ENCODE assay signal across 8 cellular contexts in the genomic region with DNA sequence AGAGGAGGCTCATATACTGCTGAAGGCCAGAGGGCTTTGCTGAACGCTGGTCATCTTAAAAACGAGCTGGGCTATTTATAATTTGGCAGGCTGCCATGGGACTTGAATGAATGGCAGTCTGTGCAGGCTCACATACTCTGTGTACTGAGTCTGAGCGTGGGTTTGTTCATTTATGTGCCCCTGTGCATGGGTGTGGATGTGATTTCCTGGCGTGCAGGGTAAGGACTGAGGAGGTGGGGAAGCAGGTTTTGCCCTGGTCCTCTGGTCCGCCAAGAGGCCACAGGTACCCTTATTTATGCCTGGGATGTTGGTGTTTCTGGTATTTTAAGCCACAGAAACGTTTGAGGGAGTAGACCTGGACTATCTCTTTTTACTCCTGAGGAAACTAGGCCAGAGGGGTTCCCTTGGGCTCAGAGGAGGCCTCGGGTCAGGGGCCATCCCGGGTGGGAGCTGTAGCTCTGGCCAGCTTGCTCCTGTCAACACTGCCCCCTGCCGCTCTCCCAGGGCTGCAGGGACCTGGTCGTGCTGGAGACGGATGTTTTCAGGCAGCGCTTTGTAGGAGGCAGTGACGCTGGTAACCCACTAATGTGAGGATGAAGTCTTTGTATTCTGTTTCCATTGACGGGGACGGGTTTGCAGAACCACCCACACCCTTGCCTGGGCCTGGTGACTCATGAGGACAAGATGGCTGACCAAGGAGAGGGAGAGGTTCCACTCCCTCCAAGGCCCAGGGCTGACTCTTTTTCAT.
DNase-seq lines count a peak whose midpoint lies in the region; ATAC-seq and TF ChIP-seq lines count a peak whose summit lies in the region.

No MANE protein-coding gene starts in this region.

- no peak overlapping the region for H3K18ac ChIP-seq in mesendoderm (ENCODE audit: low read length)

- peaks cover 2 to 3% of the 10 kb centered on the region in 2 donors for H3K36me3 Mint-ChIP-seq in CD14-positive monocyte
- no peaks in the 10 kb centered on the region for H3K36me3 Mint-ChIP-seq in GM23338 (ENCODE audit: low read depth)
- peaks cover 6% of the 10 kb centered on the region for H3K36me3 Mint-ChIP-seq in activated CD8-positive, alpha-beta memory T cell treated with anti-CD3 and anti-CD28 coated beads, Interleukin-2, amount 10 ng/mL, durations not matched to agents 7 days and 5 days

- intact Hi-C loops in CD14-positive monocyte (cut with micrococcal nuclease): no loop called here

- H4K8ac ChIP-seq in mesendoderm (ENCODE audit: low read depth, low read length): no peak overlapping the region

- CTCF ChIA-PET in activated CD8-positive, alpha-beta memory T cell treated with anti-CD3 and anti-CD28 coated beads, Interleukin-2, amount 10 ng/mL, durations not matched to agents 7 days and 5 days (lab: Charles Lee): interaction anchor here (0.6 to 5.2 kb wide), 10 partner anchors 10 to 311 kb away, joined by 3 to 27 read pairs (median 4); no protein-coding TSS in a partner anchor

- no peak overlapping the region for H3K23ac ChIP-seq in mesendoderm (ENCODE audit: low read length)

- H3K27me3 ChIP-seq in GM23338 (ENCODE audit: insufficient read depth) (no peaks in the 10 kb centered on the region), mesendoderm (ENCODE audit: insufficient read depth, low read length, poor library complexity) (no peaks in the 10 kb centered on the region)
- no peaks in the 10 kb centered on the region for H3K27me3 ChIP-seq in effector memory CD4-positive, alpha-beta T cell (replicated peaks; ENCODE audit: control insufficient read depth, insufficient read depth, low read length, poor library complexity, severe bottlenecking)

- H2BK5ac ChIP-seq in mesendoderm (ENCODE audit: low read length): no peak overlapping the region

- H3K9me3 Mint-ChIP-seq in CD14-positive monocyte (peaks cover 0 to 7% (median 4%) of the 10 kb centered on the region in 7 donors), GM23338 (no peaks in the 10 kb centered on the region)
- no peaks in the 10 kb centered on the region for H3K9me3 Mint-ChIP-seq in activated CD8-positive, alpha-beta memory T cell treated with anti-CD3 and anti-CD28 coated beads, Interleukin-2, amount 10 ng/mL, durations not matched to agents 7 days and 5 days (ENCODE audit: low read depth)

- H4K5ac ChIP-seq in mesendoderm (ENCODE audit: low read length): no peak overlapping the region

- TF ChIP-seq CTCF in CD14-positive monocyte (IDR thresholded peaks at IDR 0.05) (peak; percentile 46), GM23338 (conservative IDR thresholded peaks at IDR 0.05; ENCODE audit: low read depth in 2 of 2) (peak; percentile 68 to 87)

- H3K4me3 ChIP-seq in GM23338 (no peak overlapping the region), mesendoderm (ENCODE audit: low read length) (no peak overlapping the region)
- H3K4me3 ChIP-seq in effector memory CD4-positive, alpha-beta T cell (ENCODE audit: insufficient read depth, low read depth, low read length, poor library complexity, severe bottlenecking): no peak overlapping the region

- peaks cover 3% of the 10 kb centered on the region; the same call in 1 of the 2 replicates for H3K79me2 ChIP-seq in GM23338 (replicated peaks; ENCODE audit: insufficient read depth)
- no peaks in the 10 kb centered on the region for H3K79me2 ChIP-seq in mesendoderm (ENCODE audit: control insufficient read depth, insufficient read depth, low read length)

- H3K79me1 ChIP-seq in mesendoderm (ENCODE audit: low read length): peaks cover 3% of the 10 kb centered on the region

- DNase-seq in CD14-positive monocyte (ENCODE audit: low spot score): peak; percentile 73
- peak; percentile 81 for DNase-seq in GM23338 (ENCODE audit: low spot score)
- peak; percentile 77 for DNase-seq in NCI-H345 (lab: John Stamatoyannopoulos, UW)
- DNase-seq in activated CD8-positive, alpha-beta memory T cell treated with anti-CD3 and anti-CD28 coated beads, Interleukin-2, amount 10 ng/mL, durations not matched to agents 7 days and 5 days: peak; percentile 80
- DNase-seq in effector memory CD4-positive, alpha-beta T cell: peak in 2 of 3 donors; percentile 26 to 41
- DNase-seq in mesendoderm: peak; percentile 93
- DNase-seq in stimulated activated CD8-positive, alpha-beta memory T cell treated with anti-CD3 and anti-CD28 coated beads, Interleukin-15, amount 100 ng/mL, for 1 hour (ENCODE audit: low read depth): peak; percentile 41
- DNase-seq in NOMO-1 (lab: John Stamatoyannopoulos, UW; ENCODE audit: unreplicated experiment in 2 of 2): no peak

- no peak overlapping the region for H3K9ac ChIP-seq in mesendoderm (ENCODE audit: low read length)

- peak overlapping the region; percentile 27 for H3K56ac ChIP-seq in mesendoderm (ENCODE audit: low read length)

- peak; percentile 89 for ATAC-seq in GM23338
- ATAC-seq in activated CD8-positive, alpha-beta memory T cell treated with anti-CD3 and anti-CD28 coated beads, Interleukin-2, amount 10 ng/mL, durations not matched to agents 7 days and 5 days: peak; percentile 80

- H3K27ac Mint-ChIP-seq in CD14-positive monocyte: peak overlapping the region in 3 of 7 donors; percentile 28 to 68 (median 67)
- H3K27ac Mint-ChIP-seq in GM23338: peak overlapping the region; percentile 62; the same call in 1 of the 2 replicates
- H3K27ac Mint-ChIP-seq in activated CD8-positive, alpha-beta memory T cell treated with anti-CD3 and anti-CD28 coated beads, Interleukin-2, amount 10 ng/mL, durations not matched to agents 7 days and 5 days: peak overlapping the region; percentile 85

- no peaks in the 10 kb centered on the region for H3K9me2 ChIP-seq in GM23338 (ENCODE audit: insufficient read depth)

- H3K27ac ChIP-seq in GM23338 (ENCODE audit: low read depth) (no peak overlapping the region; the same call in 1 of the 2 replicates), mesendoderm (ENCODE audit: low read depth, low read length) (peak overlapping the region; percentile 20)
- peak overlapping the region; percentile 22 for H3K27ac ChIP-seq in effector memory CD4-positive, alpha-beta T cell (ENCODE audit: insufficient read depth, low read length, poor library complexity, severe bottlenecking)

- no peak overlapping the region for H2BK120ac ChIP-seq in mesendoderm (ENCODE audit: low read depth, low read length)

- H3K4me1 Mint-ChIP-seq in CD14-positive monocyte (peaks cover 51% of the 10 kb centered on the region), GM23338 (peaks cover 49% of the 10 kb centered on the region)
- H3K4me1 Mint-ChIP-seq in activated CD8-positive, alpha-beta memory T cell treated with anti-CD3 and anti-CD28 coated beads, Interleukin-2, amount 10 ng/mL, durations not matched to agents 7 days and 5 days: peaks cover 55% of the 10 kb centered on the region

- H3K4me3 Mint-ChIP-seq in CD14-positive monocyte (no peak overlapping the region), GM23338 (no peak overlapping the region)
- H3K4me3 Mint-ChIP-seq in activated CD8-positive, alpha-beta memory T cell treated with anti-CD3 and anti-CD28 coated beads, Interleukin-2, amount 10 ng/mL, durations not matched to agents 7 days and 5 days: peak overlapping the region; percentile 10

- H3K9me3 ChIP-seq in effector memory CD4-positive, alpha-beta T cell (ENCODE audit: control insufficient read depth, low read length): no peaks in the 10 kb centered on the region

- no peak overlapping the region for H2BK15ac ChIP-seq in mesendoderm (replicated peaks; ENCODE audit: low read depth)

- H3K4me2 ChIP-seq in GM23338 (peak overlapping the region; percentile 66; the same call in 1 of the 2 replicates), mesendoderm (ENCODE audit: low read length) (no peak overlapping the region)

- H2AK5ac ChIP-seq in mesendoderm (ENCODE audit: low read length): no peak overlapping the region

- H3K4ac ChIP-seq in mesendoderm (ENCODE audit: low read depth, low read length): no peak overlapping the region

- H2AFZ ChIP-seq in GM23338: no peak overlapping the region

- no peaks in the 10 kb centered on the region for H3K36me3 ChIP-seq in GM23338 (ENCODE audit: insufficient read depth)
- H3K36me3 ChIP-seq in effector memory CD4-positive, alpha-beta T cell (ENCODE audit: control insufficient read depth, insufficient read depth, low read length): no peaks in the 10 kb centered on the region
- no peaks in the 10 kb centered on the region for H3K36me3 ChIP-seq in mesendoderm (ENCODE audit: control insufficient read depth, insufficient read depth, low read length)

- no peaks in the 10 kb centered on the region for H3F3A ChIP-seq in GM23338 (replicated peaks; ENCODE audit: low read depth)

- H4K20me1 ChIP-seq in GM23338 (replicated peaks; ENCODE audit: insufficient read depth): no peaks in the 10 kb centered on the region; the same call in 1 of the 2 replicates

- peaks cover 0 to 9% (median 2%) of the 10 kb centered on the region in 3 donors for H3K27me3 Mint-ChIP-seq in CD14-positive monocyte (ENCODE audit: low read depth in 3 of 3)
- H3K27me3 Mint-ChIP-seq in GM23338 (ENCODE audit: insufficient read depth, low read depth, poor library complexity): peaks cover 5% of the 10 kb centered on the region
- H3K27me3 Mint-ChIP-seq in activated CD8-positive, alpha-beta memory T cell treated with anti-CD3 and anti-CD28 coated beads, Interleukin-2, amount 10 ng/mL, durations not matched to agents 7 days and 5 days: no peaks in the 10 kb centered on the region

- peaks cover 32% of the 10 kb centered on the region for H3K4me1 ChIP-seq in GM23338 (ENCODE audit: insufficient read depth)
- peaks cover 33% of the 10 kb centered on the region for H3K4me1 ChIP-seq in effector memory CD4-positive, alpha-beta T cell (ENCODE audit: control insufficient read depth, insufficient read depth, low read length, poor library complexity, severe bottlenecking)
- H3K4me1 ChIP-seq in mesendoderm (ENCODE audit: control insufficient read depth, low read depth, low read length): peaks cover 9% of the 10 kb centered on the region

- no CpG with 5 or more reads among the region's 15 CpGs for WGBS in mesendoderm (ENCODE audit: extremely low coverage, insufficient coverage, low lambda C conversion rate)

TF ChIP-seq in GM23338, 12 proteins besides CTCF, POLR2A, EP300 and RAD21 (continues in another document):
- no peak for TF ChIP-seq NANOG (IDR thresholded peaks at IDR 0.05; ENCODE audit: borderline replicate concordance)
- no peak for TF ChIP-seq EZH2phosphoT487 (IDR thresholded peaks at IDR 0.05; ENCODE audit: unreplicated experiment)
- no peak for TF ChIP-seq JUNB (IDR thresholded peaks at IDR 0.05; ENCODE audit: unreplicated experiment)

Comparison
In these comparisons a context has a peak if more than half of its experiments do, and no peak if none do; other contexts are left out.
1. DNase-seq: peak in CD14-positive monocyte (single experiment), GM23338 (single experiment), NCI-H345 (single experiment), activated CD8-positive, alpha-beta memory T cell treated with anti-CD3 and anti-CD28 coated beads, Interleukin-2, amount 10 ng/mL, durations not matched to agents 7 days and 5 days (single experiment), effector memory CD4-positive, alpha-beta T cell (2 of 3), mesendoderm (single experiment) and stimulated activated CD8-positive, alpha-beta memory T cell treated with anti-CD3 and anti-CD28 coated beads, Interleukin-15, amount 100 ng/mL, for 1 hour (single experiment); none in NOMO-1 (0 of 2).